Comparison of ENCODE assay signal across 8 cellular contexts in the genomic region with DNA sequence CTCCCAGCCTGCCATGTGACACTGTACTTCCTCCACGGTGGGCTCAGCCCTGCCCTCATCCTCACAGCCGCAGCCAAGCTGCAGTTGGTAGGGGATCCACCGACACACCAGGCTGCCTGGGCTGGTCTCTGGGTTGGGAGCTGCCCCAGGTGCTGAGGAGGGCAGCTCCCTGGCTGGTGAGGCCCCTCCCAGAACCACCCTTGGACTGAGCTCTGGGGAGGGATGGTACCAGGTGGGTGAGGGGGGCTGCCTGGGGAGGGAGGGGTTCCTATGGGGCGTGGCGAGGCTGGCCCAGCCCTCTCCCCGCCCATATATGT. TPM values are rescaled to one million over a fixed set of nuclear protein-coding genes. Genes with fewer than 3 reads are reported as not detected.
DNase-seq lines count a peak whose midpoint lies in the region; ATAC-seq and TF ChIP-seq lines count a peak whose summit lies in the region.

No MANE protein-coding gene starts in this region.

- H3K79me2 ChIP-seq in smooth muscle cell (ENCODE audit: low read depth), result no peaks in the 10 kb centered on the region

- DNase-seq in HK-2 (ENCODE audit: unreplicated experiment) (peak; percentile 78), left cardiac atrium (no peak), smooth muscle cell (lab: John Stamatoyannopoulos, UW; ENCODE audit: unreplicated experiment) (no peak), NCI-H2227 treated with DMSO at 0.1 percent for 48 hours (lab: John Stamatoyannopoulos, UW) (no peak), kidney glomerular epithelial cell (lab: John Stamatoyannopoulos, UW) (no peak), NCI-H2196 (lab: John Stamatoyannopoulos, UW; ENCODE audit: unreplicated experiment) (no peak)
- DNase-seq in activated naive CD4-positive, alpha-beta T cell treated with Interleukin-2 at 50 U/mL for 16 hours, result peak; percentile 17

- H2AFZ ChIP-seq in smooth muscle cell (ENCODE audit: low read depth), result no peak overlapping the region

- H3K4me3 ChIP-seq in smooth muscle cell, result peak overlapping the region; percentile 43

- peak; percentile 7 to 27 for ATAC-seq in left cardiac atrium
- ATAC-seq in GM21723 (IDR thresholded peaks at IDR 0.05; ENCODE audit: unreplicated experiment), result no peak

- H3K9me3 ChIP-seq in smooth muscle cell (replicated peaks; ENCODE audit: low read depth), result no peaks in the 10 kb centered on the region

- no peaks in the 10 kb centered on the region for H3K36me3 ChIP-seq in smooth muscle cell (ENCODE audit: low read depth)

- no peaks in the 10 kb centered on the region for H3K27me3 ChIP-seq in smooth muscle cell (ENCODE audit: low read depth)

- 32% methylated on average over 4 of the region's 6 CpGs for WGBS in smooth muscle cell (ENCODE audit: low lambda C conversion rate)

- peaks cover 20% of the 10 kb centered on the region for H3K4me1 ChIP-seq in smooth muscle cell (ENCODE audit: low read depth)

- H3K9ac ChIP-seq in smooth muscle cell (ENCODE audit: low read depth), result no peak overlapping the region

- no peaks in the 10 kb centered on the region for H4K20me1 ChIP-seq in smooth muscle cell (ENCODE audit: low read depth)

- intact Hi-C loops in left cardiac atrium (cut with DNase I), result no loop called here

- no peak overlapping the region for H3K27ac ChIP-seq in smooth muscle cell (ENCODE audit: low read depth)

- TF ChIP-seq CTCF in smooth muscle cell (IDR thresholded peaks at IDR 0.05; ENCODE audit: borderline replicate concordance, insufficient read depth, poor library complexity, severe bottlenecking), result no peak

- no peaks in the 10 kb centered on the region for H3F3A ChIP-seq in smooth muscle cell (ENCODE audit: low read depth)

- peak overlapping the region; percentile 83 for H3K4me2 ChIP-seq in smooth muscle cell

RNA-seq across cellular contexts. Expression of gene TNFRSF6B, which starts 0.2 kb away (rescaled TPM):
- 10 to 100 TPM in 1 of 2 donors, 1 to 10 TPM in 1; 1.4 to 10.1 TPM for total RNA-seq in left cardiac atrium
- total RNA-seq in smooth muscle cell, result 9.2 and 13.1 TPM in 2 replicates
- polyA plus RNA-seq in smooth muscle cell, result 13.1 and 17.1 TPM in 2 replicates

RNA-seq across cellular contexts. Expression of gene ARFRP1, which starts 11.5 kb away (rescaled TPM):
- total RNA-seq in left cardiac atrium, result 10 to 100 TPM; 36.8 to 44.9 TPM
- total RNA-seq in smooth muscle cell, result 11.8 and 27.4 TPM in 2 replicates
- 42.3 and 51.9 TPM in 2 replicates for polyA plus RNA-seq in smooth muscle cell

RNA-seq across cellular contexts. Expression of gene ZGPAT, which starts 11.6 kb away (rescaled TPM):
- total RNA-seq in left cardiac atrium (10 to 100 TPM; 16.4 to 18.6 TPM), smooth muscle cell (8.3 and 13.8 TPM in 2 replicates)
- 32.3 and 36.2 TPM in 2 replicates for polyA plus RNA-seq in smooth muscle cell

RNA-seq across cellular contexts. Expression of gene RTEL1, which starts 38.2 kb away (rescaled TPM):
- total RNA-seq in left cardiac atrium, result 10 to 100 TPM; 13.5 to 17.3 TPM
- 14.2 and 33.0 TPM in 2 replicates for total RNA-seq in smooth muscle cell
- polyA plus RNA-seq in smooth muscle cell, result 10.4 and 12.2 TPM in 2 replicates

RNA-seq across cellular contexts. Expression of gene LIME1, which starts 40.2 kb away (rescaled TPM):
- 1 to 10 TPM; 3.6 to 3.7 TPM for total RNA-seq in left cardiac atrium
- 2.9 and 7.2 TPM in 2 replicates for total RNA-seq in smooth muscle cell
- 6.0 and 6.9 TPM in 2 replicates for polyA plus RNA-seq in smooth muscle cell

Comparison
In these comparisons a context has a peak if more than half of its experiments do, and no peak if none do; other contexts are left out.
1. DNase-seq: peak in HK-2 (single experiment) and activated naive CD4-positive, alpha-beta T cell treated with Interleukin-2 at 50 U/mL for 16 hours (single experiment); none in left cardiac atrium (single experiment), smooth muscle cell (single experiment), NCI-H2227 treated with DMSO at 0.1 percent for 48 hours (single experiment), kidney glomerular epithelial cell (single experiment) and NCI-H2196 (single experiment).